ENCODE assay signal across 2 cellular contexts in the genomic region with DNA sequence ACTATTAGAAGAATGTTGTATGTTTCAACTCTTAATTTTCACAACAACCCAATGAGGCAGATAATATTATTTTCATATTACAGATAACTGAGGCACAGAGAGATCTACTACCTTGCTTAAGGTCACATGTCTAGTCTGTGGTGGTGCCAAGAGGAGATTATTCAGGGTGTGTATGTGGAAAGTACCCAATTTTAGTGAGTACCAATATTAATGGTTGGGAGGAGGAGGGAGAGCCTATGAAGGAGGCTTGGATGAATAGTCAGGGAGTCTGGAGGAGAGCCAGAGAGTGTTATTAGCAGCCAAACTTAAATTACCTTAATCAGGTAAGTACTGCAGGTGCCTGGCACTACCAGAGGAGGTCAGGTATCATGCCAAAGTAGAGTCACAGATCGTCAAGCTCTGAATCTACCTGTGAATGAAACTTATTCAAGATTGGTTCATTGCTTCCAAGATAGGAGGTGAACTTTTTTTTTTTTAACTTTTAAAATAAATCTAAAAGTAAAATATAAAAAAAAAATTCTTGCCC.
TF ChIP-seq lines count a peak whose summit lies in the region.

No MANE protein-coding gene starts in this region.

TF ChIP-seq in GM23338, 12 proteins besides CTCF, POLR2A, EP300 and RAD21 (continues in another document):
- TF ChIP-seq, protein P1, sequence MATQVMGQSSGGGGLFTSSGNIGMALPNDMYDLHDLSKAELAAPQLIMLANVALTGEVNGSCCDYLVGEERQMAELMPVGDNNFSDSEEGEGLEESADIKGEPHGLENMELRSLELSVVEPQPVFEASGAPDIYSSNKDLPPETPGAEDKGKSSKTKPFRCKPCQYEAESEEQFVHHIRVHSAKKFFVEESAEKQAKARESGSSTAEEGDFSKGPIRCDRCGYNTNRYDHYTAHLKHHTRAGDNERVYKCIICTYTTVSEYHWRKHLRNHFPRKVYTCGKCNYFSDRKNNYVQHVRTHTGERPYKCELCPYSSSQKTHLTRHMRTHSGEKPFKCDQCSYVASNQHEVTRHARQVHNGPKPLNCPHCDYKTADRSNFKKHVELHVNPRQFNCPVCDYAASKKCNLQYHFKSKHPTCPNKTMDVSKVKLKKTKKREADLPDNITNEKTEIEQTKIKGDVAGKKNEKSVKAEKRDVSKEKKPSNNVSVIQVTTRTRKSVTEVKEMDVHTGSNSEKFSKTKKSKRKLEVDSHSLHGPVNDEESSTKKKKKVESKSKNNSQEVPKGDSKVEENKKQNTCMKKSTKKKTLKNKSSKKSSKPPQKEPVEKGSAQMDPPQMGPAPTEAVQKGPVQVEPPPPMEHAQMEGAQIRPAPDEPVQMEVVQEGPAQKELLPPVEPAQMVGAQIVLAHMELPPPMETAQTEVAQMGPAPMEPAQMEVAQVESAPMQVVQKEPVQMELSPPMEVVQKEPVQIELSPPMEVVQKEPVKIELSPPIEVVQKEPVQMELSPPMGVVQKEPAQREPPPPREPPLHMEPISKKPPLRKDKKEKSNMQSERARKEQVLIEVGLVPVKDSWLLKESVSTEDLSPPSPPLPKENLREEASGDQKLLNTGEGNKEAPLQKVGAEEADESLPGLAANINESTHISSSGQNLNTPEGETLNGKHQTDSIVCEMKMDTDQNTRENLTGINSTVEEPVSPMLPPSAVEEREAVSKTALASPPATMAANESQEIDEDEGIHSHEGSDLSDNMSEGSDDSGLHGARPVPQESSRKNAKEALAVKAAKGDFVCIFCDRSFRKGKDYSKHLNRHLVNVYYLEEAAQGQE (IDR thresholded peaks at IDR 0.05; ENCODE audit: unreplicated experiment): no peak
- TF ChIP-seq CREB1 (CRISPR knock-in tag; IDR thresholded peaks at IDR 0.05; ENCODE audit: low read depth) (no peak), EZH2phosphoT487 (IDR thresholded peaks at IDR 0.05; ENCODE audit: unreplicated experiment) (no peak), STAT1 (IDR thresholded peaks at IDR 0.05; ENCODE audit: unreplicated experiment) (no peak), EZH2 (IDR thresholded peaks at IDR 0.05; ENCODE audit: low read depth, unreplicated experiment) (no peak), JUNB (IDR thresholded peaks at IDR 0.05; ENCODE audit: unreplicated experiment) (no peak), ZNF331 (CRISPR knock-in tag; IDR thresholded peaks at IDR 0.05; ENCODE audit: low read depth) (no peak), NANOG (IDR thresholded peaks at IDR 0.05; ENCODE audit: borderline replicate concordance) (no peak), ZNF114 (CRISPR knock-in tag; IDR thresholded peaks at IDR 0.05) (no peak), POLR2AphosphoS5 (IDR thresholded peaks at IDR 0.05; ENCODE audit: low read depth) (no peak)
- TF ChIP-seq, protein P2, sequence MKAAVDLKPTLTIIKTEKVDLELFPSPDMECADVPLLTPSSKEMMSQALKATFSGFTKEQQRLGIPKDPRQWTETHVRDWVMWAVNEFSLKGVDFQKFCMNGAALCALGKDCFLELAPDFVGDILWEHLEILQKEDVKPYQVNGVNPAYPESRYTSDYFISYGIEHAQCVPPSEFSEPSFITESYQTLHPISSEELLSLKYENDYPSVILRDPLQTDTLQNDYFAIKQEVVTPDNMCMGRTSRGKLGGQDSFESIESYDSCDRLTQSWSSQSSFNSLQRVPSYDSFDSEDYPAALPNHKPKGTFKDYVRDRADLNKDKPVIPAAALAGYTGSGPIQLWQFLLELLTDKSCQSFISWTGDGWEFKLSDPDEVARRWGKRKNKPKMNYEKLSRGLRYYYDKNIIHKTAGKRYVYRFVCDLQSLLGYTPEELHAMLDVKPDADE (IDR thresholded peaks at IDR 0.05): no peak

TF ChIP-seq in WTC11, 78 proteins besides CTCF, POLR2A, EP300 and RAD21:
- TF ChIP-seq ZNF138 (CRISPR knock-in tag; conservative IDR thresholded peaks at IDR 0.05) (no peak), GRHL2 (CRISPR knock-in tag; IDR thresholded peaks at IDR 0.05; ENCODE audit: insufficient replicate concordance, severe bottlenecking) (no peak)
- TF ChIP-seq, protein P3, sequence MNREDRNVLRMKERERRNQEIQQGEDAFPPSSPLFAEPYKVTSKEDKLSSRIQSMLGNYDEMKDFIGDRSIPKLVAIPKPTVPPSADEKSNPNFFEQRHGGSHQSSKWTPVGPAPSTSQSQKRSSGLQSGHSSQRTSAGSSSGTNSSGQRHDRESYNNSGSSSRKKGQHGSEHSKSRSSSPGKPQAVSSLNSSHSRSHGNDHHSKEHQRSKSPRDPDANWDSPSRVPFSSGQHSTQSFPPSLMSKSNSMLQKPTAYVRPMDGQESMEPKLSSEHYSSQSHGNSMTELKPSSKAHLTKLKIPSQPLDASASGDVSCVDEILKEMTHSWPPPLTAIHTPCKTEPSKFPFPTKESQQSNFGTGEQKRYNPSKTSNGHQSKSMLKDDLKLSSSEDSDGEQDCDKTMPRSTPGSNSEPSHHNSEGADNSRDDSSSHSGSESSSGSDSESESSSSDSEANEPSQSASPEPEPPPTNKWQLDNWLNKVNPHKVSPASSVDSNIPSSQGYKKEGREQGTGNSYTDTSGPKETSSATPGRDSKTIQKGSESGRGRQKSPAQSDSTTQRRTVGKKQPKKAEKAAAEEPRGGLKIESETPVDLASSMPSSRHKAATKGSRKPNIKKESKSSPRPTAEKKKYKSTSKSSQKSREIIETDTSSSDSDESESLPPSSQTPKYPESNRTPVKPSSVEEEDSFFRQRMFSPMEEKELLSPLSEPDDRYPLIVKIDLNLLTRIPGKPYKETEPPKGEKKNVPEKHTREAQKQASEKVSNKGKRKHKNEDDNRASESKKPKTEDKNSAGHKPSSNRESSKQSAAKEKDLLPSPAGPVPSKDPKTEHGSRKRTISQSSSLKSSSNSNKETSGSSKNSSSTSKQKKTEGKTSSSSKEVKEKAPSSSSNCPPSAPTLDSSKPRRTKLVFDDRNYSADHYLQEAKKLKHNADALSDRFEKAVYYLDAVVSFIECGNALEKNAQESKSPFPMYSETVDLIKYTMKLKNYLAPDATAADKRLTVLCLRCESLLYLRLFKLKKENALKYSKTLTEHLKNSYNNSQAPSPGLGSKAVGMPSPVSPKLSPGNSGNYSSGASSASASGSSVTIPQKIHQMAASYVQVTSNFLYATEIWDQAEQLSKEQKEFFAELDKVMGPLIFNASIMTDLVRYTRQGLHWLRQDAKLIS (CRISPR knock-in tag; IDR thresholded peaks at IDR 0.05; ENCODE audit: borderline replicate concordance): no peak
